8 cellular contexts compared by ENCODE assay signal in genomic region chr20:32902456-32903420, GRCh38. TPM values are rescaled to one million over a fixed set of nuclear protein-coding genes. Genes with fewer than 3 reads are reported as not detected.
DNase-seq lines count a peak whose midpoint lies in the region; ATAC-seq and TF ChIP-seq lines count a peak whose summit lies in the region.

No MANE protein-coding gene starts in this region.

- no peaks in the 10 kb centered on the region for H3K9me3 ChIP-seq in A673 (ENCODE audit: low read depth, low read length, poor library complexity, severe bottlenecking)
- no peaks in the 10 kb centered on the region for H3K9me3 ChIP-seq in effector memory CD4-positive, alpha-beta T cell (ENCODE audit: control insufficient read depth, low read length)

- no peaks in the 10 kb centered on the region for H3K4me1 ChIP-seq in A673 (ENCODE audit: insufficient read depth, low read length, poor library complexity, severe bottlenecking)
- peaks cover 9% of the 10 kb centered on the region for H3K4me1 ChIP-seq in effector memory CD4-positive, alpha-beta T cell (ENCODE audit: control insufficient read depth, insufficient read depth, low read length, poor library complexity, severe bottlenecking)

- CTCF ChIA-PET in A673 (lab: Charles Lee): interaction anchor here (0.6 to 1.2 kb wide), 3 partner anchors 22 to 43 kb away, joined by 3 to 6 read pairs (median 3); no protein-coding TSS in a partner anchor
- CTCF ChIA-PET in activated CD4-positive, alpha-beta memory T cell treated with anti-CD3 and anti-CD28 coated beads, Interleukin-2, amount 10 ng/mL, durations not matched to agents 7 days and 5 days (lab: Charles Lee): interaction anchor here (0.6 to 3.3 kb wide), 16 partner anchors 10 to 389 kb away, joined by 3 to 41 read pairs (median 5); partner anchors contain the start of genes BPIFB2 and SUN5

- H3K36me3 Mint-ChIP-seq in activated CD4-positive, alpha-beta memory T cell treated with anti-CD3 and anti-CD28 coated beads, Interleukin-2, amount 10 ng/mL, durations not matched to agents 7 days and 5 days (ENCODE audit: low read depth): no peaks in the 10 kb centered on the region

- POLR2A ChIA-PET in A673 (lab: Charles Lee; ENCODE audit: low non-redundant PET): no interaction called here
- POLR2A ChIA-PET in activated CD4-positive, alpha-beta memory T cell treated with anti-CD3 and anti-CD28 coated beads, Interleukin-2, amount 10 ng/mL, durations not matched to agents 7 days and 5 days (lab: Charles Lee): interaction anchor here (1.2 kb wide), 1 partner anchor 101 kb away, joined by 4 read pairs; the partner anchor contains the start of gene SUN5

- no peaks in the 10 kb centered on the region for H3K36me3 ChIP-seq in A673 (ENCODE audit: insufficient read depth, low read length, poor library complexity, severe bottlenecking)
- H3K36me3 ChIP-seq in effector memory CD4-positive, alpha-beta T cell (ENCODE audit: control insufficient read depth, insufficient read depth, low read length): no peaks in the 10 kb centered on the region

- H3K27me3 Mint-ChIP-seq in activated CD4-positive, alpha-beta memory T cell treated with anti-CD3 and anti-CD28 coated beads, Interleukin-2, amount 10 ng/mL, durations not matched to agents 7 days and 5 days: no peaks in the 10 kb centered on the region

- H3K4me1 Mint-ChIP-seq in activated CD4-positive, alpha-beta memory T cell treated with anti-CD3 and anti-CD28 coated beads, Interleukin-2, amount 10 ng/mL, durations not matched to agents 7 days and 5 days: no peaks in the 10 kb centered on the region

- H3K4me3 ChIP-seq in A673 (ENCODE audit: low read depth, low read length, poor library complexity, severe bottlenecking): no peak overlapping the region
- no peak overlapping the region for H3K4me3 ChIP-seq in effector memory CD4-positive, alpha-beta T cell (ENCODE audit: insufficient read depth, low read depth, low read length, poor library complexity, severe bottlenecking)

- H3K4me3 Mint-ChIP-seq in activated CD4-positive, alpha-beta memory T cell treated with anti-CD3 and anti-CD28 coated beads, Interleukin-2, amount 10 ng/mL, durations not matched to agents 7 days and 5 days: no peak overlapping the region

- no TSS peak for BruUV-seq in A673 (replicated peaks; lab: Mats Ljungman, UMichigan)

- TF ChIP-seq CTCF in A673 (conservative IDR thresholded peaks at IDR 0.05; ENCODE audit: low read depth, low read length) (peak; percentile 90), GM13977 (IDR thresholded peaks at IDR 0.05; ENCODE audit: extremely low read depth, insufficient read depth, missing control alignments) (peak; percentile 91)

- H3K27me3 ChIP-seq in A673 (replicated peaks; ENCODE audit: insufficient read depth, low read depth, low read length, poor library complexity): no peaks in the 10 kb centered on the region
- no peaks in the 10 kb centered on the region for H3K27me3 ChIP-seq in effector memory CD4-positive, alpha-beta T cell (replicated peaks; ENCODE audit: control insufficient read depth, insufficient read depth, low read length, poor library complexity, severe bottlenecking)

- H3K9me3 Mint-ChIP-seq in activated CD4-positive, alpha-beta memory T cell treated with anti-CD3 and anti-CD28 coated beads, Interleukin-2, amount 10 ng/mL, durations not matched to agents 7 days and 5 days: no peaks in the 10 kb centered on the region

- H3K27ac ChIP-seq in A673 (ENCODE audit: low read depth, low read length, poor library complexity, severe bottlenecking): no peak overlapping the region
- H3K27ac ChIP-seq in effector memory CD4-positive, alpha-beta T cell (ENCODE audit: insufficient read depth, low read length, poor library complexity, severe bottlenecking): no peak overlapping the region

- ATAC-seq in HG02973 (IDR thresholded peaks at IDR 0.05; ENCODE audit: unreplicated experiment): no peak

- H3K27ac Mint-ChIP-seq in activated CD4-positive, alpha-beta memory T cell treated with anti-CD3 and anti-CD28 coated beads, Interleukin-2, amount 10 ng/mL, durations not matched to agents 7 days and 5 days: no peak overlapping the region

- intact Hi-C loops in A673 (cut with micrococcal nuclease; ENCODE audit: unreplicated experiment): loop anchor here (1.0 to 2.0 kb wide), 4 partner anchors 44 to 397 kb away; no protein-coding TSS in a partner anchor

- DNase-seq in A673 (ENCODE audit: low spot score) (peak; percentile 61), GM13977 (ENCODE audit: low spot score) (peak; percentile 78), NCI-H460 (ENCODE audit: extremely low read depth, low read depth) (peak; percentile 43), myocyte (ENCODE audit: low read depth) (peak; percentile 53)
- DNase-seq in activated CD4-positive, alpha-beta memory T cell treated with anti-CD3 and anti-CD28 coated beads, Interleukin-2, amount 10 ng/mL, durations not matched to agents 7 days and 5 days: peak; percentile 75
- peak; percentile 37 to 62 (median 53) for DNase-seq in effector memory CD4-positive, alpha-beta T cell
- peak; percentile 49 to 53 for DNase-seq in stimulated activated CD8-positive, alpha-beta memory T cell treated with anti-CD3 and anti-CD28 coated beads, Interleukin-7, amount 100 ng/mL, for 4 hours (ENCODE audit: low read depth in 2 of 2)

- in situ Hi-C loops in GM13977 (cut with MboI; ENCODE audit: low pct_unique_long_range_greater_than_20kb, low sequenced_read_pairs, unreplicated experiment): no loop called here

RNA-seq across cellular contexts. Expression of gene EFCAB8, which starts 44.0 kb away (rescaled TPM):
- 0.13 TPM in 1 of 2 replicates, not detected in the other for total RNA-seq in A673 (2021)
- not detected in 2 replicates for total RNA-seq in NCI-H460 (2014; rRNA removed; shearing (Covaris generic))
- polyA plus RNA-seq in NCI-H460 (2014; cell fraction: nucleus; rRNA removed): not detected in 2 replicates
- under 1 TPM; 0.25 to 0.55 TPM for total RNA-seq in activated CD4-positive, alpha-beta memory T cell treated with anti-CD3 and anti-CD28 coated beads, Interleukin-2, amount 10 ng/mL, durations not matched to agents 7 days and 5 days
- total RNA-seq in myocyte: 0.83 TPM in 1 of 2 replicates, not detected in the other
- 0.16 TPM for polyA plus RNA-seq in myocyte (2012)
